In the genomic region with DNA sequence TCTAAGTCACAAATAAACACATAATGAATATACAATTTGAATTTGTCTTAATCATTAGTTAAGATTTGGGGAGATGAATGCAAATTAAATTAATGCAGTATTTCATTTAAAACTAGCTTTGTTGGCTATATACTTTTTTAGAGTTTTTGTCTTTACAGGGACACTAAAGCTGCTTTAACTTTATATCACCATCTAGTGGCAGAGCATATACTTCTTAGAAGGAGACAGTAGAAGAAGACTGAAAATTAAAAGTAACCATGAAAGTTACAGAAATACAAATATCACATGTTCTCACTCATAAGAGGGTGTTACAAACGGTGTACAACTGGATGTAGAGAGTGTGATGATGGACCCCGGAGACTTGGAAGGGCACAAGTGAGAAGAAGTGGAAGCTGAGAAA, we compare ENCODE assay signal across 9 cellular contexts.
DNase-seq lines count a peak whose midpoint lies in the region; ATAC-seq and TF ChIP-seq lines count a peak whose summit lies in the region.
"Had no signal": no experiment of that assay in that cellular context is flagged by ENCODE, and none has a peak within 500 bp of the region (broad histone marks: within the 10 kb centered on the region; RNA-seq: fewer than 3 reads in every experiment).

No MANE protein-coding gene starts in this region.

- H3K4me3 Mint-ChIP-seq in activated T-helper 17 cell treated with anti-CD3 and anti-CD28 coated beads, Interleukin-2, amount 50 U/mL, for 72 hours = no peak overlapping the region
- H3K4me3 Mint-ChIP-seq: naive thymus-derived CD4-positive, alpha-beta T cell had no signal

- H3K36me3 ChIP-seq in left ventricle myocardium inferior = no peaks in the 10 kb centered on the region
- H3K36me3 ChIP-seq in brain microvascular endothelial cell (replicated peaks) = no peaks in the 10 kb centered on the region
- no peaks in the 10 kb centered on the region for H3K36me3 ChIP-seq in colonic mucosa

- no peak overlapping the region for H3K4me3 ChIP-seq in left ventricle myocardium inferior
- H3K4me3 ChIP-seq in NB4 (ENCODE audit: low read depth, low read length) = no peak overlapping the region
- H3K4me3 ChIP-seq in brain microvascular endothelial cell (ENCODE audit: low read depth, low read length) = no peak overlapping the region
- no peak overlapping the region for H3K4me3 ChIP-seq in colonic mucosa

- H3K36me3 Mint-ChIP-seq in activated T-helper 17 cell treated with anti-CD3 and anti-CD28 coated beads, Interleukin-2, amount 50 U/mL, for 72 hours (ENCODE audit: low read depth) = no peaks in the 10 kb centered on the region
- H3K36me3 Mint-ChIP-seq: naive thymus-derived CD4-positive, alpha-beta T cell had no signal

- no peaks in the 10 kb centered on the region for H3K4me1 Mint-ChIP-seq in activated T-helper 17 cell treated with anti-CD3 and anti-CD28 coated beads, Interleukin-2, amount 50 U/mL, for 72 hours
- H3K4me1 Mint-ChIP-seq: naive thymus-derived CD4-positive, alpha-beta T cell had no signal

- peaks cover 9% of the 10 kb centered on the region for H3K9me3 Mint-ChIP-seq in activated T-helper 17 cell treated with anti-CD3 and anti-CD28 coated beads, Interleukin-2, amount 50 U/mL, for 72 hours

- no peak for TF ChIP-seq POLR2A in NB4 (IDR thresholded peaks at IDR 0.05; ENCODE audit: extremely low read depth, insufficient read length)

- ATAC-seq in Right ventricle myocardium inferior (no peak), HG02840 (IDR thresholded peaks at IDR 0.05; ENCODE audit: low FRiP score, unreplicated experiment) (no peak)
- ATAC-seq in activated T-helper 17 cell treated with anti-CD3 and anti-CD28 coated beads, Interleukin-2, amount 50 U/mL, for 72 hours (replicated peaks) = no peak
- ATAC-seq: naive thymus-derived CD4-positive, alpha-beta T cell had no signal

- no peak overlapping the region for H3K27ac ChIP-seq in left ventricle myocardium inferior (replicated peaks)
- H3K27ac ChIP-seq in brain microvascular endothelial cell = no peak overlapping the region
- no peak overlapping the region for H3K27ac ChIP-seq in colonic mucosa

- no peaks in the 10 kb centered on the region for H3K27me3 Mint-ChIP-seq in activated T-helper 17 cell treated with anti-CD3 and anti-CD28 coated beads, Interleukin-2, amount 50 U/mL, for 72 hours
- H3K27me3 Mint-ChIP-seq: naive thymus-derived CD4-positive, alpha-beta T cell had no signal

- TF ChIP-seq CTCF in left ventricle myocardium inferior (IDR thresholded peaks at IDR 0.05; ENCODE audit: borderline replicate concordance) = peak; percentile 51
- no peak for TF ChIP-seq CTCF in NB4 (IDR thresholded peaks at IDR 0.05; ENCODE audit: low read depth, low read length)
- peak; percentile 21 for TF ChIP-seq CTCF in brain microvascular endothelial cell (IDR thresholded peaks at IDR 0.05; ENCODE audit: low read depth, low read length, missing control alignments)
- no peak for TF ChIP-seq CTCF in colonic mucosa (IDR thresholded peaks at IDR 0.05)

- no peak overlapping the region for H3K9ac ChIP-seq in colonic mucosa (ENCODE audit: low read depth in 2 of 2, low read length in 2 of 2)

- H3K4me1 ChIP-seq in left ventricle myocardium inferior (no peaks in the 10 kb centered on the region), colonic mucosa (no peaks in the 10 kb centered on the region)

- H3K27ac Mint-ChIP-seq in activated T-helper 17 cell treated with anti-CD3 and anti-CD28 coated beads, Interleukin-2, amount 50 U/mL, for 72 hours = no peak overlapping the region
- H3K27ac Mint-ChIP-seq: naive thymus-derived CD4-positive, alpha-beta T cell had no signal

- in situ Hi-C loops in brain microvascular endothelial cell (cut with HindIII; ENCODE audit: low pct_ligation_motif_present, low sequenced_read_pairs) = no loop called here

- DNase-seq in left ventricle myocardium inferior (no peak), Right ventricle myocardium inferior (ENCODE audit: missing footprints) (no peak), NB4 (ENCODE audit: low read depth) (peak; percentile 6), brain microvascular endothelial cell (no peak), NCI-H187 treated with DMSO at 0.1 percent for 48 hours (lab: John Stamatoyannopoulos, UW) (no peak), colonic mucosa (no peak)
- DNase-seq: naive thymus-derived CD4-positive, alpha-beta T cell had no signal

- intact Hi-C loops in left ventricle myocardium inferior (cut with micrococcal nuclease) (no loop called here), Right ventricle myocardium inferior (cut with DNase I) (loop anchor here (5.0 kb wide), 1 partner anchor 374 kb away; no protein-coding TSS in a partner anchor), colonic mucosa (cut with DNase I) (no loop called here)

- H3K27me3 ChIP-seq in left ventricle myocardium inferior (ENCODE audit: low read depth) (no peaks in the 10 kb centered on the region), brain microvascular endothelial cell (replicated peaks) (no peaks in the 10 kb centered on the region), colonic mucosa (no peaks in the 10 kb centered on the region)

- peaks cover 5% of the 10 kb centered on the region for H3K9me3 ChIP-seq in left ventricle myocardium inferior (replicated peaks)
- no peaks in the 10 kb centered on the region for H3K9me3 ChIP-seq in colonic mucosa

Comparison
In these comparisons a context has a peak if more than half of its experiments do, and no peak if none do; other contexts are left out.
1. CTCF ChIP-seq: peak in left ventricle myocardium inferior (single experiment) and brain microvascular endothelial cell (single experiment); none in NB4 (single experiment) and colonic mucosa (single experiment).